Comparison of ENCODE assay signal across 1 cellular context in the genomic region with DNA sequence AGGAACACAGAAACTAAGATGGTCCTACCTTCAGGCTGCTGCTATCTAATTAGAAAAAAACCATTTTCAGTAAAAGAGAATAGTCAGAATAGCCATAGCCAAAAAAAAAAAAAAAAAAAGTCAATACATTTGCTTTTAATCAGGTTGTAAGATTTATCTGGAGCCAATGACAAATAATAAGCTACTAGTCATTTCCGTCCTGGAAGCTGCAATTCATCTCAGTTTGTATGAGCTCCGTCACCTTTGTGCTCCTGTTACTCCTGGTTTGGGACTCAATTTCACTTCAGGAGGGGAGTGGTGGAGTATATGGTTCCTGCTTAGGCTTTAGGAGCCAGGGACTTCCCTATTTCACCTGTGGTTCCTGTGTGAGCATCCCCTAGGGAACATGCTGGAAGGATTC.
TF ChIP-seq lines count a peak whose summit lies in the region.

No MANE protein-coding gene starts in this region.

TF ChIP-seq in WTC11, 78 proteins besides CTCF, POLR2A, EP300 and RAD21 (continued from another document):
- TF ChIP-seq ZNF396 (CRISPR knock-in tag; IDR thresholded peaks at IDR 0.05; ENCODE audit: borderline replicate concordance) (no peak), RORB (CRISPR knock-in tag; IDR thresholded peaks at IDR 0.05) (no peak), NFATC4 (CRISPR knock-in tag; IDR thresholded peaks at IDR 0.05) (no peak), ETV6 (CRISPR knock-in tag; IDR thresholded peaks at IDR 0.05) (no peak), ZNF232 (CRISPR knock-in tag; IDR thresholded peaks at IDR 0.05) (no peak), ZNF121 (CRISPR knock-in tag; IDR thresholded peaks at IDR 0.05) (no peak), PRRX2 (CRISPR knock-in tag; IDR thresholded peaks at IDR 0.05) (no peak), ZNF416 (CRISPR knock-in tag; IDR thresholded peaks at IDR 0.05) (no peak), TEAD4 (CRISPR knock-in tag; IDR thresholded peaks at IDR 0.05) (no peak)
- TF ChIP-seq, protein P1, sequence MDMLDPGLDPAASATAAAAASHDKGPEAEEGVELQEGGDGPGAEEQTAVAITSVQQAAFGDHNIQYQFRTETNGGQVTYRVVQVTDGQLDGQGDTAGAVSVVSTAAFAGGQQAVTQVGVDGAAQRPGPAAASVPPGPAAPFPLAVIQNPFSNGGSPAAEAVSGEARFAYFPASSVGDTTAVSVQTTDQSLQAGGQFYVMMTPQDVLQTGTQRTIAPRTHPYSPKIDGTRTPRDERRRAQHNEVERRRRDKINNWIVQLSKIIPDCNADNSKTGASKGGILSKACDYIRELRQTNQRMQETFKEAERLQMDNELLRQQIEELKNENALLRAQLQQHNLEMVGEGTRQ (CRISPR knock-in tag; IDR thresholded peaks at IDR 0.05): no peak
